ENCODE assay signal across 7 cellular contexts in the genomic region with DNA sequence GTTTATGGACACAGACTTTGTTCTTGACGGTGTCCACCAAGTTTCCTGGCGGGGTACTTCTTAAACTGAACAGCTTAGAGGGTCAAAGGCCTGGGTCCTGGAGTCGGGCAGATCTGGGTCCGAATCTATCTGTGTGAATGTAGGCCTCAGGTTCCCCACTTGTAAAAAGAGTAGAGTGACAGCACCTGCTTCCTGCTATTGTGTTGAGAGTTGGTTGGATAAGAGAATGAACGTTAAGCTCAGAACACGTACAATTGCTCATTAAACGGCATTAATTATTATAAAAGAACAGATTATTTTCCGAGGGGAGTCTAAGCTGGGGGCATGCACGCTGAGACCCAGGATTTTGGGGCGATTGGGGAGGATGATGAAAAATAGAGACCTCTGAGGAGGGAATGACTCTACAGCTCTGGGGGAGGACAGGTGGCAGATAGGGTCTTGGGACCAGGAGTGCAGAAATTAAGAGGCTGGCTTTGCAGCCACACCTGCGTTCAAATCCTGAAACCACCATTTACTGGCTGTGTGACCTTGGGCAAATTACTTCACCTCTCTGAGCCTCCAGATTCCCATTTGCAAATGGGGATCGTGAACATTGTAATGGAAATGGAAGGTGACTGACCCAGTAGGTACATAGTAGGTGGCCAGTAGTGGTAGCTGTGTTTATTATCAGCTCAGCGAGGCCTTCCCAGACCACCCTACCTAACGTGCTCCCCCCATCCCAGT. TPM values are rescaled to one million over a fixed set of nuclear protein-coding genes. Genes with fewer than 3 reads are reported as not detected.
A peak's percentile ranks its signal among the peaks of the same experiment; 100 is the strongest.
DNase-seq lines count a peak whose midpoint lies in the region; ATAC-seq, FAIRE-seq and TF ChIP-seq lines count a peak whose summit lies in the region.

No MANE protein-coding gene starts in this region.

- H3K4me2 ChIP-seq in hepatocyte = peak overlapping the region; percentile 95

- WGBS in hepatocyte (ENCODE audit: low lambda C conversion rate, missing lambda C conversion rate) = 53% methylated on average over 14 of the region's 14 CpGs
- WGBS in small intestine, 3 donors = 23 to 35% (median 24%) methylated on average over 14 of the region's 14 CpGs

- H3K9me3 ChIP-seq in HEK293 (ENCODE audit: control insufficient read depth, insufficient read depth, low read depth, low read length) = no peaks in the 10 kb centered on the region
- no peaks in the 10 kb centered on the region for H3K9me3 ChIP-seq in WERI-Rb-1 (ENCODE audit: severe bottlenecking)
- no peaks in the 10 kb centered on the region for H3K9me3 ChIP-seq in hepatocyte (ENCODE audit: low read depth)
- no peaks in the 10 kb centered on the region for H3K9me3 ChIP-seq in small intestine (ENCODE audit: control insufficient read depth, low read depth)

- H4K20me1 ChIP-seq in hepatocyte (ENCODE audit: insufficient read depth, poor library complexity, severe bottlenecking) = peaks cover 16% of the 10 kb centered on the region

- H3K36me3 ChIP-seq in HEK293 (ENCODE audit: control insufficient read depth in 2 of 2, insufficient read depth in 1 of 2, low read length in 2 of 2) = peaks cover 0 to 3% of the 10 kb centered on the region in 2 experiments; a peak in 1 of 3 replicates
- no peaks in the 10 kb centered on the region; the same call in 1 of the 2 replicates for H3K36me3 ChIP-seq in WERI-Rb-1
- no peaks in the 10 kb centered on the region for H3K36me3 ChIP-seq in hepatocyte (replicated peaks; ENCODE audit: insufficient read depth, low read depth)
- no peaks in the 10 kb centered on the region for H3K36me3 ChIP-seq in small intestine (ENCODE audit: control insufficient read depth in 2 of 2, insufficient read depth in 2 of 2, low read length in 2 of 2)

- H3K9me2 ChIP-seq in hepatocyte (replicated peaks; ENCODE audit: insufficient read depth) = no peaks in the 10 kb centered on the region

- H3K27ac ChIP-seq in HEK293 (ENCODE audit: extremely low read depth, low read depth, low read length) (no peak overlapping the region; the same call in 1 of the 2 replicates), WERI-Rb-1 (peak overlapping the region; percentile 74; the same call in 1 of the 2 replicates), hepatocyte (peak overlapping the region; percentile 67), small intestine (ENCODE audit: low read depth in 1 of 2, low read length in 1 of 2) (no peak overlapping the region)

- DNase-seq in WERI-Rb-1 (no peak), hepatocyte (ENCODE audit: low spot score) (no peak), small intestine (no peak), cerebellar cortex (ENCODE audit: low spot score) (no peak)

- no peaks in the 10 kb centered on the region for H3K27me3 ChIP-seq in WERI-Rb-1 (ENCODE audit: insufficient read depth, low read depth, severe bottlenecking)
- H3K27me3 ChIP-seq in hepatocyte = no peaks in the 10 kb centered on the region
- no peaks in the 10 kb centered on the region for H3K27me3 ChIP-seq in small intestine (ENCODE audit: control insufficient read depth in 2 of 2, insufficient read depth in 2 of 2, low read length in 2 of 2)

- H3K4me3 ChIP-seq in HEK293 (ENCODE audit: low read depth, low read length) (peak overlapping the region; percentile 91), WERI-Rb-1 (ENCODE audit: low read depth, low read length) (peak overlapping the region; percentile 71), hepatocyte (peak overlapping the region; percentile 89), small intestine (ENCODE audit: low read depth in 1 of 2, low read length in 2 of 2) (peak overlapping the region; percentile 96 to 98)

- POLR2A ChIA-PET in HEK293 (lab: Yijun Ruan, JAX) = interaction anchor here (1.7 to 1.8 kb wide), 2 partner anchors 8 to 311 kb away, joined by 5 to 6 read pairs; partner anchors contain the start of gene SOCS1

- TF ChIP-seq CTCF in HEK293 (tag by site-specific recombination; IDR thresholded peaks at IDR 0.05) (no peak), WERI-Rb-1 (IDR thresholded peaks at IDR 0.05; ENCODE audit: low read depth, low read length) (no peak), hepatocyte (IDR thresholded peaks at IDR 0.05; ENCODE audit: poor library complexity) (no peak)

- H3K79me2 ChIP-seq in hepatocyte = peaks cover 72% of the 10 kb centered on the region

- peaks cover 23% of the 10 kb centered on the region for H3K4me1 ChIP-seq in HEK293 (ENCODE audit: control insufficient read depth, insufficient read depth, low read length)
- peaks cover 30% of the 10 kb centered on the region for H3K4me1 ChIP-seq in hepatocyte (ENCODE audit: insufficient read depth)
- H3K4me1 ChIP-seq in small intestine (ENCODE audit: control insufficient read depth in 2 of 2, insufficient read depth in 1 of 2, low read depth in 1 of 2, low read length in 1 of 2) = peaks cover 6 to 14% of the 10 kb centered on the region in 2 donors

- ATAC-seq in HG02642 (IDR thresholded peaks at IDR 0.05; ENCODE audit: poor library complexity, unreplicated experiment) = no peak
- no peak for ATAC-seq in GM18519 (IDR thresholded peaks at IDR 0.05; ENCODE audit: low FRiP score, unreplicated experiment)

- peak overlapping the region; percentile 78 for H2AFZ ChIP-seq in hepatocyte

- no peak for FAIRE-seq in small intestine (lab: Jason Lieb, UNC)

- CTCF ChIA-PET in HEK293 (lab: Yijun Ruan, JAX) = interaction anchor here (0.8 to 8.0 kb wide), 4 partner anchors 9 to 413 kb away, joined by 3 to 72 read pairs (median 8); no protein-coding TSS in a partner anchor

TF ChIP-seq in HEK293, 187 proteins besides CTCF, POLR2A, EP300 and RAD21:
- TF ChIP-seq ZNF433 (tag by site-specific recombination; IDR thresholded peaks at IDR 0.05; ENCODE audit: low read depth) (no peak), ZNF157 (tag by site-specific recombination; IDR thresholded peaks at IDR 0.05) (no peak), ZNF660 (tag by site-specific recombination; IDR thresholded peaks at IDR 0.05) (no peak), PRDM4 (tag by site-specific recombination; IDR thresholded peaks at IDR 0.05) (peak; percentile 53; the same call in 1 of the 2 replicates), ZNF341 (tag by site-specific recombination; IDR thresholded peaks at IDR 0.05; ENCODE audit: low read depth) (no peak)
- TF ChIP-seq, protein P1, sequence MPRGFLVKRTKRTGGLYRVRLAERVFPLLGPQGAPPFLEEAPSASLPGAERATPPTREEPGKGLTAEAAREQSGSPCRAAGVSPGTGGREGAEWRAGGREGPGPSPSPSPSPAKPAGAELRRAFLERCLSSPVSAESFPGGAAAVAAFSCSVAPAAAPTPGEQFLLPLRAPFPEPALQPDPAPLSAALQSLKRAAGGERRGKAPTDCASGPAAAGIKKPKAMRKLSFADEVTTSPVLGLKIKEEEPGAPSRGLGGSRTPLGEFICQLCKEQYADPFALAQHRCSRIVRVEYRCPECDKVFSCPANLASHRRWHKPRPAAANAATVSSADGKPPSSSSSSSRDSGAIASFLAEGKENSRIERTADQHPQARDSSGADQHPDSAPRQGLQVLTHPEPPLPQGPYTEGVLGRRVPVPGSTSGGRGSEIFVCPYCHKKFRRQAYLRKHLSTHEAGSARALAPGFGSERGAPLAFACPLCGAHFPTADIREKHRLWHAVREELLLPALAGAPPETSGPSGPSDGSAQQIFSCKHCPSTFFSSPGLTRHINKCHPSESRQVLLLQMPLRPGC (tag by site-specific recombination; IDR thresholded peaks at IDR 0.05) = no peak

RNA-seq across cellular contexts. Expression of gene CLEC16A, which starts 0.9 kb away (rescaled TPM):
- total RNA-seq in hepatocyte = 19.7 and 22.6 TPM in 2 replicates
- 22.3 and 29.0 TPM in 2 replicates for polyA plus RNA-seq in hepatocyte
- polyA plus RNA-seq in small intestine = 10 to 100 TPM; 13.2 to 23.5 (median 14.9) TPM

RNA-seq across cellular contexts. Expression of gene DEXI, which starts 3.0 kb away (rescaled TPM):
- 51.6 and 53.7 TPM in 2 replicates for total RNA-seq in hepatocyte
- polyA plus RNA-seq in hepatocyte (68.9 and 82.4 TPM in 2 replicates), small intestine (10 to 100 TPM; 23.0 to 28.8 (median 23.7) TPM)

Comparison
In these comparisons a context has a peak if more than half of its experiments do, and no peak if none do; other contexts are left out.
1. H3K27ac ChIP-seq: peak in WERI-Rb-1 (single experiment) and hepatocyte (single experiment); none in HEK293 (single experiment) and small intestine (0 of 2).
2. Peak in every context shown above with its lines, with median percentiles within 50 percentile points of each other: H3K4me3 ChIP-seq.